In genomic region chr3:71062920-71063767, GRCh38 we compare ENCODE assay signal across 8 cellular contexts.
DNase-seq lines count a peak whose midpoint lies in the region; ATAC-seq and TF ChIP-seq lines count a peak whose summit lies in the region.

No MANE protein-coding gene starts in this region.

- POLR2A ChIA-PET in activated CD4-positive, alpha-beta T cell treated with anti-CD3 and anti-CD28 coated beads for 36 hours (lab: Charles Lee) = interaction anchor here (0.6 to 2.5 kb wide), 17 partner anchors 11 to 1968 kb away, joined by 3 to 20 read pairs (median 4); partner anchors contain the start of gene FOXP1

- H3K9me3 Mint-ChIP-seq in activated CD4-positive, alpha-beta T cell treated with anti-CD3 and anti-CD28 coated beads for 36 hours (ENCODE audit: low read depth) = no peaks in the 10 kb centered on the region
- no peaks in the 10 kb centered on the region for H3K9me3 Mint-ChIP-seq in stimulated activated naive CD8-positive, alpha-beta T cell treated with anti-CD3 and anti-CD28 coated beads, Interleukin-15, amount 100 ng/mL, for 72 hours

- intact Hi-C loops in activated CD4-positive, alpha-beta T cell treated with anti-CD3 and anti-CD28 coated beads for 36 hours (cut with DNase I, micrococcal nuclease) = loop anchor here (1.0 to 10.0 kb wide), 15 partner anchors 13 to 1978 kb away; partner anchors contain the start of genes ARL6IP5 (in 1 of the 2) and UBA3 (in 1 of the 2)

- H3K4me3 Mint-ChIP-seq in activated CD4-positive, alpha-beta T cell treated with anti-CD3 and anti-CD28 coated beads for 36 hours = no peak overlapping the region
- no peak overlapping the region for H3K4me3 Mint-ChIP-seq in stimulated activated naive CD8-positive, alpha-beta T cell treated with anti-CD3 and anti-CD28 coated beads, Interleukin-15, amount 100 ng/mL, for 72 hours

- H3K36me3 Mint-ChIP-seq in activated CD4-positive, alpha-beta T cell treated with anti-CD3 and anti-CD28 coated beads for 36 hours (ENCODE audit: low read depth) = peaks cover 20% of the 10 kb centered on the region

- H3K4me1 Mint-ChIP-seq in activated CD4-positive, alpha-beta T cell treated with anti-CD3 and anti-CD28 coated beads for 36 hours = peaks cover 64% of the 10 kb centered on the region
- peaks cover 65% of the 10 kb centered on the region for H3K4me1 Mint-ChIP-seq in stimulated activated naive CD8-positive, alpha-beta T cell treated with anti-CD3 and anti-CD28 coated beads, Interleukin-15, amount 100 ng/mL, for 72 hours

- DNase-seq in activated CD4-positive, alpha-beta T cell treated with anti-CD3 and anti-CD28 coated beads for 36 hours = no peak
- no peak for DNase-seq in activated CD4-positive, alpha-beta T cell treated with anti-CD3 and anti-CD28 coated beads for 1 hour
- peak; percentile 25 to 43 for DNase-seq in stimulated activated naive CD8-positive, alpha-beta T cell treated with anti-CD3 and anti-CD28 coated beads, Interleukin-15, amount 100 ng/mL, for 72 hours
- DNase-seq in iPS-NIHi7 (ENCODE audit: extremely low spot score) (no peak), NCI-H1436 (lab: John Stamatoyannopoulos, UW) (no peak)

- peak overlapping the region; percentile 44 for H3K4me3 ChIP-seq in iPS-11a (ENCODE audit: low read depth, low read length)

- ATAC-seq in activated CD4-positive, alpha-beta T cell treated with anti-CD3 and anti-CD28 coated beads for 36 hours = peak; percentile 47
- peak; percentile 46 for ATAC-seq in HG03354 (IDR thresholded peaks at IDR 0.05; ENCODE audit: poor library complexity, severe bottlenecking, unreplicated experiment)
- ATAC-seq in stimulated activated naive CD8-positive, alpha-beta T cell treated with anti-CD3 and anti-CD28 coated beads, Interleukin-15, amount 100 ng/mL, for 72 hours = peak; percentile 63

- CTCF ChIA-PET in activated CD4-positive, alpha-beta T cell treated with anti-CD3 and anti-CD28 coated beads for 36 hours (lab: Charles Lee) = interaction anchor here (0.8 to 1.7 kb wide), 7 partner anchors 8 to 237 kb away, joined by 3 to 11 read pairs (median 4); no protein-coding TSS in a partner anchor

- peak overlapping the region; percentile 98 for H3K27ac ChIP-seq in VCaP

- H3K27me3 Mint-ChIP-seq in activated CD4-positive, alpha-beta T cell treated with anti-CD3 and anti-CD28 coated beads for 36 hours = no peaks in the 10 kb centered on the region
- H3K27me3 Mint-ChIP-seq in stimulated activated naive CD8-positive, alpha-beta T cell treated with anti-CD3 and anti-CD28 coated beads, Interleukin-15, amount 100 ng/mL, for 72 hours = no peaks in the 10 kb centered on the region

- TF ChIP-seq CTCF in VCaP (conservative IDR thresholded peaks at IDR 0.05) = no peak

- H3K27ac Mint-ChIP-seq in activated CD4-positive, alpha-beta T cell treated with anti-CD3 and anti-CD28 coated beads for 36 hours = no peak overlapping the region
- no peak overlapping the region for H3K27ac Mint-ChIP-seq in stimulated activated naive CD8-positive, alpha-beta T cell treated with anti-CD3 and anti-CD28 coated beads, Interleukin-15, amount 100 ng/mL, for 72 hours

Comparison
In these comparisons a context has a peak if more than half of its experiments do, and no peak if none do; other contexts are left out.
1. DNase-seq: peak in stimulated activated naive CD8-positive, alpha-beta T cell treated with anti-CD3 and anti-CD28 coated beads, Interleukin-15, amount 100 ng/mL, for 72 hours (2 of 2); none in activated CD4-positive, alpha-beta T cell treated with anti-CD3 and anti-CD28 coated beads for 36 hours (single experiment), activated CD4-positive, alpha-beta T cell treated with anti-CD3 and anti-CD28 coated beads for 1 hour (single experiment), iPS-NIHi7 (single experiment) and NCI-H1436 (single experiment).
2. Peak in every context shown above with its lines, with median percentiles within 50 percentile points of each other: ATAC-seq.